Comparison of ENCODE assay signal across 7 cellular contexts in genomic region chr2:181803903-181804799, GRCh38.
DNase-seq lines count a peak whose midpoint lies in the region; TF ChIP-seq lines count a peak whose summit lies in the region.
"Not testable (repeated sequence)": the region's sequence is repeated elsewhere in the genome, so short reads cannot be mapped to it uniquely, and the experiment has no call there.

No MANE protein-coding gene starts in this region.

- H3K9me3 Mint-ChIP-seq in H9 = not testable (repeated sequence)

- H3K4me1 Mint-ChIP-seq in H9 = peaks cover 12 to 13% of the 10 kb centered on the region in 2 experiments

- H2AFZ ChIP-seq in H9 (ENCODE audit: low read length) = not testable (repeated sequence)

- not testable (repeated sequence) for H3K79me1 ChIP-seq in H9 (ENCODE audit: insufficient read depth, low read depth, low read length, poor library complexity, severe bottlenecking)

- not testable (repeated sequence) for H4K91ac ChIP-seq in H9 (ENCODE audit: insufficient read length, low read depth, low read length)

- not testable (repeated sequence) for H4K5ac ChIP-seq in H9 (ENCODE audit: insufficient read length, low read depth, low read length)

- H3K36me3 Mint-ChIP-seq in H9 (ENCODE audit: insufficient read depth in 1 of 3, low read depth in 3 of 3) = not testable (repeated sequence)

- H3T11ph ChIP-seq in H9 (ENCODE audit: low read length) = not testable (repeated sequence)

- peak overlapping the region in 2 of 3 experiments; percentile 35 to 53; a peak in 3 of 7 replicates for H3K27ac Mint-ChIP-seq in H9

- H2BK120ac ChIP-seq in H9 (ENCODE audit: low read depth, low read length, poor library complexity, severe bottlenecking) = not testable (repeated sequence)

- not testable (repeated sequence) for H4K8ac ChIP-seq in H9 (replicated peaks; ENCODE audit: insufficient read length, low read depth, low read length)

- not testable (repeated sequence) for H3K4me1 ChIP-seq in H9 (ENCODE audit: insufficient read depth, low read length)

- H3K27me3 ChIP-seq in H9 (ENCODE audit: insufficient read depth, low read length) = not testable (repeated sequence)

- not testable (repeated sequence) for H3K14ac ChIP-seq in H9 (ENCODE audit: insufficient read depth, low read length)

- not testable (repeated sequence) for H3K27ac ChIP-seq in H9 (ENCODE audit: insufficient read length, low read depth, low read length)

- not testable (repeated sequence) for H3K4ac ChIP-seq in H9 (ENCODE audit: low read depth, low read length)

- not testable (repeated sequence) for H2BK12ac ChIP-seq in H9 (ENCODE audit: insufficient read length, low read depth, low read length)

- peak overlapping the region; percentile 53 for H3K18ac ChIP-seq in H9 (ENCODE audit: insufficient read length, low read depth, low read length)

- H3K27me3 Mint-ChIP-seq in H9 (ENCODE audit: low read depth) = not testable (repeated sequence)

- not testable (repeated sequence) for H2BK15ac ChIP-seq in H9 (ENCODE audit: low read depth, low read length)

- not testable (repeated sequence) for H3K79me2 ChIP-seq in H9 (ENCODE audit: insufficient read depth, low read length)

- not testable (repeated sequence) for TF ChIP-seq CTCF in H9 (conservative IDR thresholded peaks at IDR 0.05); epithelial cell of proximal tubule (conservative IDR thresholded peaks at IDR 0.05; ENCODE audit: low read depth, low read length)

- not testable (repeated sequence) for H3K9me3 ChIP-seq in H9 (ENCODE audit: control insufficient read depth, low read depth, low read length)

- DNase-seq in H9 (peak; percentile 96), NCI-H2171 treated with DMSO at 0.1 percent for 48 hours (lab: John Stamatoyannopoulos, UW) (peak; percentile 81), SHP77 treated with DMSO at 0.1 percent for 48 hours (lab: John Stamatoyannopoulos, UW) (peak; percentile 27), amniotic epithelial cell (ENCODE audit: low read depth) (peak; percentile 38), epithelial cell of proximal tubule (ENCODE audit: low read depth) (peak; percentile 41), islet precursor cell (peak; percentile 80), mucosa of gallbladder (ENCODE audit: low spot score) (peak; percentile 43)

- not testable (repeated sequence) for H2BK5ac ChIP-seq in H9 (ENCODE audit: insufficient read length, low read length)

- not testable (repeated sequence) for H2BK20ac ChIP-seq in H9 (ENCODE audit: low read depth, low read length, poor library complexity, severe bottlenecking)

- not testable (repeated sequence) for H3K9ac ChIP-seq in H9 (ENCODE audit: extremely low read depth, insufficient read length, low read length)

- not testable (repeated sequence) for H3K23me2 ChIP-seq in H9 (ENCODE audit: insufficient read length, low read depth, low read length, poor library complexity, severe bottlenecking)

- not testable (repeated sequence) for H2AK5ac ChIP-seq in H9 (ENCODE audit: insufficient read length, low read length)

- not testable (repeated sequence) for H4K20me1 ChIP-seq in H9 (ENCODE audit: control insufficient read depth, insufficient read depth, insufficient read length)

- not testable (repeated sequence) for H3K23ac ChIP-seq in H9 (ENCODE audit: insufficient read length, low read depth, low read length)

- WGBS in H9 (ENCODE audit: extremely low coverage, insufficient read length, low lambda C conversion rate) = no CpG with 5 or more reads among the region's 12 CpGs

- H3K56ac ChIP-seq in H9 (ENCODE audit: insufficient read length, low read depth, low read length) = not testable (repeated sequence)

- not testable (repeated sequence) for H3K4me3 ChIP-seq in epithelial cell of proximal tubule (ENCODE audit: low read depth, low read length)

- peak overlapping the region; percentile 20 to 27; a peak in 1 of 5 replicates for H3K4me3 Mint-ChIP-seq in H9

- H3K4me2 ChIP-seq in H9 (ENCODE audit: insufficient read depth, insufficient read length, low read length) = peak overlapping the region; percentile 52

Comparison
In these comparisons a context has a peak if more than half of its experiments do, and no peak if none do; other contexts are left out.
1. DNase-seq: peak in every context shown above with its lines; median percentile 96 in H9; 81 in NCI-H2171 treated with DMSO at 0.1 percent for 48 hours; 80 in islet precursor cell; 43 in mucosa of gallbladder; 41 in epithelial cell of proximal tubule; 38 in amniotic epithelial cell; 27 in SHP77 treated with DMSO at 0.1 percent for 48 hours.